Comparison of ENCODE assay signal across 8 cellular contexts in the genomic region with DNA sequence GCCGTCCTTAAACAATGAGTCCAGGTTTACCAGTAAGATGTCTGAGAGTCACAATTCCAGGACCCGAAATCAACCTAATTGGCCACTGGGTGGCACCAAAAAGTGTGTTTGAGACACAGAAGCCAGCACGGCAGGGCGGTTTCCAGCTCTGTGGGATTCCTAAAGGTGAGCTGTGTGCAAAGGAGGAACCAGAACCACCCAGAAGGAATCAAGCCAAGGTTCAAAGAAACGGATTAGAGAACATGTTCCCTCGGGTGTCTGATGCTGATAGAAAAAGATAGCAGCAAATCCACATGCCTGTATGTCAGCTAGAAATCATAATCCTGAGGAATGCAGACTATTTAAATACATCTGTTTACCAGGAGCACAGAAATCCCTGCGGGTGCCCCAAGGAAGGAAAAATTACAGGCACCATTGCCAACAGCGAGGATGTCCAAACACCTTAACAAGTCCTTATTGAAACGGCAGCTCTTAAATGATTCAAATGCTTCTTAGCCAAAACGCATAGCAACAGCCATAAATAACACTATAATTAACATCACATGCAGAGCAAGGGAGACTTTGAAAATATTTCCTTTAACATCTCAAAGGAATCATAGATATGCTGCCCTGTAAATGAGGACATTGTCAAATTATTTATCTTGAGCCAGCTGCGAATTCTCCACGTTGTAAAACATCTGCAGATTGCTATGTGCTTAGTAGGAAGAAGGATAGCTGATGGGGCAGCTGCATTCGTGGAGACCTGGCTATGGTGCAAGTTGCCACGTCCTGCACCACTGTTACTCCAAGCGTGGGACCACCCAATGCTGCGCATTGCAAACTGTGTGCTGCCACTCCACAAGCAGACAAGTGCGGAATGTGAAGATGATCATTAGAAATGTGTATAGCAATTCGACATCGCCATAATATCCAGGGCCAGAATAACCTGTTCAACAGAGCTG.
DNase-seq lines count a peak whose midpoint lies in the region; ATAC-seq and TF ChIP-seq lines count a peak whose summit lies in the region.

No MANE protein-coding gene starts in this region.

- peak; percentile 66 for TF ChIP-seq CTCF in KMS-11 (conservative IDR thresholded peaks at IDR 0.05; ENCODE audit: low read depth, low read length)
- TF ChIP-seq CTCF in Peyer's patch (IDR thresholded peaks at IDR 0.05): peak; percentile 44 to 65 (median 59)
- TF ChIP-seq CTCF in parathyroid adenoma (IDR thresholded peaks at IDR 0.05): peak; percentile 41

- no peaks in the 10 kb centered on the region for H3K4me1 ChIP-seq in KMS-11 (ENCODE audit: low read depth, poor library complexity, severe bottlenecking)
- H3K4me1 ChIP-seq in Peyer's patch: no peaks in the 10 kb centered on the region
- no peaks in the 10 kb centered on the region for H3K4me1 ChIP-seq in parathyroid adenoma

- no peak for TF ChIP-seq POLR2A in Peyer's patch (IDR thresholded peaks at IDR 0.05)

- H3K9me3 ChIP-seq in Peyer's patch (no peaks in the 10 kb centered on the region), parathyroid adenoma (ENCODE audit: control insufficient read depth, low read length) (no peaks in the 10 kb centered on the region)

- H3K9ac ChIP-seq in KMS-11 (no peak overlapping the region), parathyroid adenoma (no peak overlapping the region)

- H4K20me1 ChIP-seq in KMS-11 (ENCODE audit: insufficient read depth): no peaks in the 10 kb centered on the region

- H3K27me3 ChIP-seq in KMS-11 (ENCODE audit: insufficient read depth, low read depth): no peaks in the 10 kb centered on the region
- no peaks in the 10 kb centered on the region for H3K27me3 ChIP-seq in Peyer's patch
- H3K27me3 ChIP-seq in parathyroid adenoma (ENCODE audit: control insufficient read depth, insufficient read depth, low read length): no peaks in the 10 kb centered on the region

- H3K4me3 ChIP-seq in KMS-11 (IDR thresholded peaks at IDR 0.05; ENCODE audit: insufficient read depth, low read depth, low read length): no peak overlapping the region
- no peak overlapping the region for H3K4me3 ChIP-seq in Peyer's patch
- no peak overlapping the region for H3K4me3 ChIP-seq in parathyroid adenoma (ENCODE audit: low read depth, low read length)

- no peak overlapping the region for H3K27ac ChIP-seq in KMS-11
- no peak overlapping the region for H3K27ac ChIP-seq in Peyer's patch
- no peak overlapping the region for H3K27ac ChIP-seq in parathyroid adenoma

- DNase-seq in COR-L47 (lab: John Stamatoyannopoulos, UW) (peak; percentile 82), Peyer's patch (peak; percentile 61 to 88 (median 75)), globus pallidus (ENCODE audit: low spot score) (peak; percentile 69)
- DNase-seq in activated effector memory CD4-positive, alpha-beta T cell treated with Interleukin-2 at 50 U/mL for 16 hours: peak; percentile 19

- H3K79me2 ChIP-seq in KMS-11 (ENCODE audit: insufficient read depth, low read depth) (no peaks in the 10 kb centered on the region), parathyroid adenoma (no peaks in the 10 kb centered on the region)

- H3K4me2 ChIP-seq in KMS-11: no peak overlapping the region
- no peak overlapping the region for H3K4me2 ChIP-seq in parathyroid adenoma (ENCODE audit: low read length)

- H2AFZ ChIP-seq in KMS-11 (ENCODE audit: low read depth) (0 out of 2 replicates have a peak overlapping the region, but pooled peaks have one; percentile 3), parathyroid adenoma (peak overlapping the region; percentile 25)

- ATAC-seq in GM21381 (IDR thresholded peaks at IDR 0.05; ENCODE audit: unreplicated experiment) (peak; percentile 74), GM18861 (IDR thresholded peaks at IDR 0.05; ENCODE audit: unreplicated experiment) (no peak)

- no peaks in the 10 kb centered on the region for H3K36me3 ChIP-seq in KMS-11 (ENCODE audit: insufficient read depth)
- no peaks in the 10 kb centered on the region for H3K36me3 ChIP-seq in Peyer's patch
- H3K36me3 ChIP-seq in parathyroid adenoma (ENCODE audit: control insufficient read depth, insufficient read depth, low read length): no peaks in the 10 kb centered on the region

Comparison
In these comparisons a context has a peak if more than half of its experiments do, and no peak if none do; other contexts are left out.
1. DNase-seq: peak in every context shown above with its lines; median percentile 82 in COR-L47; 75 in Peyer's patch; 69 in globus pallidus; 19 in activated effector memory CD4-positive, alpha-beta T cell treated with Interleukin-2 at 50 U/mL for 16 hours.